In the genomic region with DNA sequence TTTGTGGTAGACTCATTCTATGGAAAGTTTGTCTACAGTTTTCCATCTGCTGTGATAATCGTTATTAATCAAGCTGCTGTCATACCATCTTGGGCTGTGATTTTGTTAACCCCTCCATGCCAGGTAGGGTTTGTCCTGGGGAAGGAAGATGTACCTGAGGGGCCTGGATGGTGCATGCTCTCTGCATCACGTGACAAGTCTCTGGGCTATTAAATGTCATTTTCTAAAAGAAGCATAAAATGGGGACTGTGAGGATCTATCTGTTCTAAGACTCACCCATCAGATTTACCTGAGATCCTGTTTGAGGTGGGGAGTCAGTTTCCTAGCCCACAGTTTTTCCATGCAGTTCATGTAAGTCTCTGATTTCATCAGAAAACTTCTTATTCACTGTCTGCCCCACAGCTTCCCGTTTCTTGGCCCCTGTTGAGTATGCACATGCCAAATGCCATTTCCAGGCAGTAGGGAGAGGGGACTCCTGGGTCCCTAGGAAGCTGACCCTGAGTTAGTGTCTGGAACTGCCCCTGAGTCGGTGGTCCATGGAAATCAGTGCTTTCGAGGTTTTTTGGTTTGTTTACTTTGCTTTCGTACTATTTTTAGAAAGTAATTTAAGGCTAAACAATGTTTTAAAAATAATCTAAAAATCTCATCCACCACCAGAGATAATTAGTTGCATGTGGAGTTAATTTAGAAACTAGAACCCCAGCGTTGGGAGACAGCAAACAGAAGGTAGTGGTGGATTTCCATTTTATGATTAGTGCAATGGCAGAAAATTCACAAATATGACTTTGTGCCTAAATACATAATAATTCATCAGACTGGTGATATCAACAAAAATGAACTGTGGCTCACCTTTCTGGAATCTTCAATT, we compare ENCODE assay signal across 1 cellular context.
A peak's percentile ranks its signal among the peaks of the same experiment; 100 is the strongest.
TF ChIP-seq lines count a peak whose summit lies in the region.

No MANE protein-coding gene starts in this region.

TF ChIP-seq in K562, 482 proteins besides CTCF, POLR2A, EP300 and RAD21 (continued from another document):
- TF ChIP-seq USF2 (CRISPR knock-in tag; IDR thresholded peaks at IDR 0.05) (peak; percentile 40; the same call in 1 of the 2 replicates), TCF7 (IDR thresholded peaks at IDR 0.05; ENCODE audit: borderline replicate concordance) (no peak), ZNF133 (CRISPR knock-in tag; IDR thresholded peaks at IDR 0.05) (no peak), CBX1 (IDR thresholded peaks at IDR 0.05; ENCODE audit: low read depth) (no peak), ELF4 (CRISPR knock-in tag; IDR thresholded peaks at IDR 0.05) (no peak), TFE3 (CRISPR knock-in tag; IDR thresholded peaks at IDR 0.05) (peak; percentile 90), CBFA2T2 (conservative IDR thresholded peaks at IDR 0.05) (0 out of 2 replicates have a peak, but pooled peaks have one; percentile 16), POLR2AphosphoS5 (IDR thresholded peaks at IDR 0.05; ENCODE audit: control insufficient read depth, insufficient read depth, low read depth, low read length) (no peak), NR4A1 (CRISPR knock-in tag; IDR thresholded peaks at IDR 0.05) (no peak), NR4A1 (tag; IDR thresholded peaks at IDR 0.05) (no peak), MTA2 (IDR thresholded peaks at IDR 0.05; ENCODE audit: low read depth) (no peak), RAD51 (IDR thresholded peaks at IDR 0.05; ENCODE audit: borderline replicate concordance, low read depth) (peak; percentile 53; the same call in 1 of the 2 replicates), ILF3 (IDR thresholded peaks at IDR 0.05; ENCODE audit: borderline replicate concordance) (no peak)
- TF ChIP-seq, protein P1, sequence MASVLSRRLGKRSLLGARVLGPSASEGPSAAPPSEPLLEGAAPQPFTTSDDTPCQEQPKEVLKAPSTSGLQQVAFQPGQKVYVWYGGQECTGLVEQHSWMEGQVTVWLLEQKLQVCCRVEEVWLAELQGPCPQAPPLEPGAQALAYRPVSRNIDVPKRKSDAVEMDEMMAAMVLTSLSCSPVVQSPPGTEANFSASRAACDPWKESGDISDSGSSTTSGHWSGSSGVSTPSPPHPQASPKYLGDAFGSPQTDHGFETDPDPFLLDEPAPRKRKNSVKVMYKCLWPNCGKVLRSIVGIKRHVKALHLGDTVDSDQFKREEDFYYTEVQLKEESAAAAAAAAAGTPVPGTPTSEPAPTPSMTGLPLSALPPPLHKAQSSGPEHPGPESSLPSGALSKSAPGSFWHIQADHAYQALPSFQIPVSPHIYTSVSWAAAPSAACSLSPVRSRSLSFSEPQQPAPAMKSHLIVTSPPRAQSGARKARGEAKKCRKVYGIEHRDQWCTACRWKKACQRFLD (CRISPR knock-in tag; IDR thresholded peaks at IDR 0.05): no peak
